33 cellular contexts compared by ENCODE assay signal in genomic region chr11:20309626-20310025, GRCh38.
"Had no signal": no experiment of that assay in that cellular context is flagged by ENCODE, and none has a peak within 500 bp of the region (broad histone marks: within the 10 kb centered on the region; RNA-seq: fewer than 3 reads in every experiment).

No MANE protein-coding gene starts in this region.

- H3K4me1 Mint-ChIP-seq: activated B cell treated with CpG ODN at 0.5 μM for 24 hours; activated CD8-positive, alpha-beta memory T cell treated with anti-CD3 and anti-CD28 coated beads, Interleukin-2, amount 10 ng/mL, durations not matched to agents 7 days and 5 days; activated naive CD4-positive, alpha-beta T cell treated with anti-CD3 and anti-CD28 coated beads, Interleukin-2, amount 50 U/mL, for 24 hours; activated naive CD8-positive, alpha-beta T cell treated with anti-CD3 and anti-CD28 coated beads for 36 hours; activated naive CD8-positive, alpha-beta T cell treated with anti-CD3 and anti-CD28 coated beads, Interleukin-2, amount 50 U/mL, for 24 hours; T-helper 17 cell had no signal

- DNase-seq: activated B cell treated with CpG ODN at 0.5 μM for 24 hours; activated CD4-positive, alpha-beta memory T cell treated with anti-CD3 and anti-CD28 coated beads for 36 hours; activated CD4-positive, alpha-beta T cell treated with anti-CD3 and anti-CD28 coated beads for 48 hours; activated CD8-positive, alpha-beta memory T cell treated with anti-CD3 and anti-CD28 coated beads, Interleukin-2, amount 10 ng/mL, durations not matched to agents 7 days and 5 days; activated CD8-positive, alpha-beta memory T cell treated with anti-CD3 and anti-CD28 coated beads, Interleukin-2, amount 50 U/mL, for 4 hours; activated CD8-positive, alpha-beta T cell treated with anti-CD3 and anti-CD28 coated beads, Interleukin-2, amount 10 ng/mL, durations not matched to agents 7 days and 5 days; activated effector memory CD4-positive, alpha-beta T cell treated with anti-CD3 and anti-CD28 coated beads, Interleukin-2, amount 50 U/mL, for 16 hours; activated naive CD4-positive, alpha-beta T cell treated with anti-CD3 and anti-CD28 coated beads for 36 hours; activated naive CD8-positive, alpha-beta T cell treated with anti-CD3 and anti-CD28 coated beads for 36 hours; activated naive CD8-positive, alpha-beta T cell treated with anti-CD3 and anti-CD28 coated beads, Interleukin-2, amount 50 U/mL, for 24 hours; activated T-cell treated with anti-CD3 and anti-CD28 coated beads, Interleukin-2, amount 50 U/mL, for 1 hour; activated T-cell treated with anti-CD3 and anti-CD28 coated beads, Interleukin-2, amount 50 U/mL, for 48 hours; adrenal gland; aorta; body of pancreas; central memory CD4-positive, alpha-beta T cell; cerebellar nuclear complex; colonic mucosa; effector memory CD4-positive, alpha-beta T cell; endodermal cell; erythroblast; T-helper 1 cell; T-helper 17 cell; T1000; WERI-Rb-1 had no signal

- H3K4me3 Mint-ChIP-seq: activated B cell treated with CpG ODN at 0.5 μM for 24 hours; activated CD4-positive, alpha-beta memory T cell treated with anti-CD3 and anti-CD28 coated beads for 36 hours; activated CD8-positive, alpha-beta memory T cell treated with anti-CD3 and anti-CD28 coated beads, Interleukin-2, amount 10 ng/mL, durations not matched to agents 7 days and 5 days; activated CD8-positive, alpha-beta T cell treated with anti-CD3 and anti-CD28 coated beads, Interleukin-2, amount 10 ng/mL, durations not matched to agents 7 days and 5 days; activated naive CD4-positive, alpha-beta T cell treated with anti-CD3 and anti-CD28 coated beads for 36 hours; activated naive CD4-positive, alpha-beta T cell treated with anti-CD3 and anti-CD28 coated beads, Interleukin-2, amount 50 U/mL, for 24 hours; activated naive CD8-positive, alpha-beta T cell treated with anti-CD3 and anti-CD28 coated beads for 36 hours; activated naive CD8-positive, alpha-beta T cell treated with anti-CD3 and anti-CD28 coated beads, Interleukin-2, amount 50 U/mL, for 24 hours; activated T-helper 1 cell treated with anti-CD3 and anti-CD28 coated beads, Interleukin-12 subunit alpha, Interleukin-12 subunit beta, Interleukin-2, Interleukin-4 antibody, amounts not matched to agents 30 ng/mL and 10 ng/mL and 1 ng/mL, durations not matched to agents 14 hours and 24 hours and 36 hours; endodermal cell; T-helper 17 cell; T-helper 2 cell treated with Interferon-gamma antibody and Interleukin-4, amounts not matched to agents 5 μg/mL and 100 μg/mL, for 36 hours had no signal

- H3K9me3 Mint-ChIP-seq: activated B cell treated with CpG ODN at 0.5 μM for 24 hours; activated CD4-positive, alpha-beta memory T cell treated with anti-CD3 and anti-CD28 coated beads for 36 hours; activated naive CD4-positive, alpha-beta T cell treated with anti-CD3 and anti-CD28 coated beads for 36 hours; activated naive CD4-positive, alpha-beta T cell treated with anti-CD3 and anti-CD28 coated beads, Interleukin-2, amount 50 U/mL, for 24 hours; activated naive CD8-positive, alpha-beta T cell treated with anti-CD3 and anti-CD28 coated beads for 36 hours; activated naive CD8-positive, alpha-beta T cell treated with anti-CD3 and anti-CD28 coated beads, Interleukin-2, amount 50 U/mL, for 24 hours; activated T-helper 1 cell treated with anti-CD3 and anti-CD28 coated beads, Interleukin-12 subunit alpha, Interleukin-12 subunit beta, Interleukin-2, Interleukin-4 antibody, amounts not matched to agents 30 ng/mL and 10 ng/mL and 1 ng/mL, durations not matched to agents 14 hours and 24 hours and 36 hours; activated T-helper 2 cell treated with anti-CD3 and anti-CD28 coated beads, Interferon-gamma antibody, Interleukin-2, Interleukin-4, amounts not matched to agents 10 μg/mL and 5 μg/mL and 100 μg/mL, durations not matched to agents 14 hours and 24 hours and 36 hours; endodermal cell; T-helper 2 cell treated with Interferon-gamma antibody and Interleukin-4, amounts not matched to agents 5 μg/mL and 100 μg/mL, for 36 hours had no signal

- H3K27ac ChIP-seq: adrenal gland, body of pancreas, cardiac muscle cell, colonic mucosa, esophagus muscularis mucosa, gastroesophageal sphincter, WERI-Rb-1 had no signal

- H3K36me3 Mint-ChIP-seq: activated CD4-positive, alpha-beta memory T cell treated with anti-CD3 and anti-CD28 coated beads for 36 hours; activated CD8-positive, alpha-beta memory T cell treated with anti-CD3 and anti-CD28 coated beads, Interleukin-2, amount 10 ng/mL, durations not matched to agents 7 days and 5 days; activated naive CD4-positive, alpha-beta T cell treated with anti-CD3 and anti-CD28 coated beads, Interleukin-2, amount 50 U/mL, for 24 hours; activated naive CD8-positive, alpha-beta T cell treated with anti-CD3 and anti-CD28 coated beads for 36 hours had no signal

- H3K4me3 ChIP-seq: adrenal gland, body of pancreas, cardiac muscle cell, colonic mucosa, esophagus muscularis mucosa, gastroesophageal sphincter had no signal

- H3K9me3 ChIP-seq: adrenal gland, body of pancreas, colonic mucosa, esophagus muscularis mucosa, gastroesophageal sphincter had no signal

- H3K36me3 ChIP-seq: adrenal gland, cardiac muscle cell, colonic mucosa, esophagus muscularis mucosa, gastroesophageal sphincter, WERI-Rb-1 had no signal

- H3K27me3 ChIP-seq: body of pancreas, colonic mucosa, esophagus muscularis mucosa had no signal

- H3K27ac Mint-ChIP-seq: activated B cell treated with CpG ODN at 0.5 μM for 24 hours; activated CD4-positive, alpha-beta memory T cell treated with anti-CD3 and anti-CD28 coated beads for 36 hours; activated CD8-positive, alpha-beta memory T cell treated with anti-CD3 and anti-CD28 coated beads, Interleukin-2, amount 10 ng/mL, durations not matched to agents 7 days and 5 days; activated CD8-positive, alpha-beta T cell treated with anti-CD3 and anti-CD28 coated beads, Interleukin-2, amount 10 ng/mL, durations not matched to agents 7 days and 5 days; activated naive CD4-positive, alpha-beta T cell treated with anti-CD3 and anti-CD28 coated beads for 36 hours; activated naive CD4-positive, alpha-beta T cell treated with anti-CD3 and anti-CD28 coated beads, Interleukin-2, amount 50 U/mL, for 24 hours; activated naive CD8-positive, alpha-beta T cell treated with anti-CD3 and anti-CD28 coated beads for 36 hours; activated naive CD8-positive, alpha-beta T cell treated with anti-CD3 and anti-CD28 coated beads, Interleukin-2, amount 50 U/mL, for 24 hours; activated T-helper 1 cell treated with anti-CD3 and anti-CD28 coated beads, Interleukin-12 subunit alpha, Interleukin-12 subunit beta, Interleukin-2, Interleukin-4 antibody, amounts not matched to agents 30 ng/mL and 10 ng/mL and 1 ng/mL, durations not matched to agents 14 hours and 24 hours and 36 hours; activated T-helper 2 cell treated with anti-CD3 and anti-CD28 coated beads, Interferon-gamma antibody, Interleukin-2, Interleukin-4, amounts not matched to agents 10 μg/mL and 5 μg/mL and 100 μg/mL, durations not matched to agents 14 hours and 24 hours and 36 hours; endodermal cell; T-helper 17 cell; T-helper 2 cell treated with Interferon-gamma antibody and Interleukin-4, amounts not matched to agents 5 μg/mL and 100 μg/mL, for 36 hours had no signal

- H3K4me1 ChIP-seq: adrenal gland, body of pancreas, colonic mucosa, esophagus muscularis mucosa, gastroesophageal sphincter had no signal

- ATAC-seq: activated CD4-positive, CD25-positive, alpha-beta regulatory T cell treated with anti-CD3 and anti-CD28 coated beads, Interleukin-2, amount 50 U/mL, for 24 hours; activated CD8-positive, alpha-beta memory T cell treated with anti-CD3 and anti-CD28 coated beads, Interleukin-2, amount 10 ng/mL, durations not matched to agents 7 days and 5 days; activated CD8-positive, alpha-beta T cell treated with anti-CD3 and anti-CD28 coated beads, Interleukin-2, amount 10 ng/mL, durations not matched to agents 7 days and 5 days; activated naive CD8-positive, alpha-beta T cell treated with anti-CD3 and anti-CD28 coated beads, Interleukin-2, amount 50 U/mL, for 24 hours; body of pancreas; gastroesophageal sphincter; T-helper 17 cell had no signal
